19 cellular contexts compared by ENCODE assay signal in the genomic region with DNA sequence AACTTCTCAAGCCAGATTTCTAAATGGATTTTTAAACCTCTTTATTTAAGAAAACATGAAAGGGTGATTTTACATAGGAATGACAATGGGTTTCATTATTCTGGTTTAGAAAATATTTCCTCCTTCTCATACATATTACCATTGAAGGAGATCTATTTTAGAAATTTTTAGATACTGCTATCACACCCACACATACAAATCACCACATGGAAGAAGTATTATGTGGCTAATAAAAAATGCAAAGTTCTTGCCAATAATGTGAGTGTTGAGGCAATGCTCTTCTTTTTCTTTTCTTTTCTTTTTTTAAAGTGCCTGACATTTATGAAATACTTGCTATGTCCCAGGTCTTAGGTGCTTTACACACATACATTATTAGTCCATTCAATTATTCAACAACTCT. TPM values are rescaled to one million over a fixed set of nuclear protein-coding genes. Genes with fewer than 3 reads are reported as not detected.
DNase-seq lines count a peak whose midpoint lies in the region; ATAC-seq and TF ChIP-seq lines count a peak whose summit lies in the region.
"Had no signal": no experiment of that assay in that cellular context is flagged by ENCODE, and none has a peak within 500 bp of the region (broad histone marks: within the 10 kb centered on the region; RNA-seq: fewer than 3 reads in every experiment).

No MANE protein-coding gene starts in this region.

- no peaks in the 10 kb centered on the region for H4K20me1 ChIP-seq in GM23248 (ENCODE audit: insufficient read depth)

- ATAC-seq in memory B cell (ENCODE audit: low read depth), result no peak
- no peak for ATAC-seq in aorta (ENCODE audit: low FRiP score)
- no peak for ATAC-seq in HG03442 (IDR thresholded peaks at IDR 0.05; ENCODE audit: unreplicated experiment)
- ATAC-seq: PC-3 had no signal

- H3K9me3 ChIP-seq in GM23248 (ENCODE audit: low read depth), result no peaks in the 10 kb centered on the region
- H3K9me3 ChIP-seq in aorta (ENCODE audit: control insufficient read depth, low read length), result no peaks in the 10 kb centered on the region
- H3K9me3 ChIP-seq: HAP-1, SJCRH30 had no signal

- H3K9me3 Mint-ChIP-seq in memory B cell, result no peaks in the 10 kb centered on the region

- peaks cover 42% of the 10 kb centered on the region for H3K4me1 Mint-ChIP-seq in memory B cell

- peaks cover 36% of the 10 kb centered on the region for H3K36me3 Mint-ChIP-seq in memory B cell
- H3K36me3 Mint-ChIP-seq: CD14-positive monocyte had no signal

- peak overlapping the region; percentile 6 for H3K4me2 ChIP-seq in GM23248 (ENCODE audit: unreplicated experiment)

- no peak for TF ChIP-seq CTCF in AG09309 (IDR thresholded peaks at IDR 0.05; ENCODE audit: control insufficient read depth, insufficient read depth, low read depth, low read length, missing control alignments)
- no peak for TF ChIP-seq CTCF in astrocyte of the spinal cord (IDR thresholded peaks at IDR 0.05; ENCODE audit: low read depth, low read length)

- no peak overlapping the region for H2AFZ ChIP-seq in GM23248

- peak overlapping the region; percentile 90 for H3K27ac Mint-ChIP-seq in memory B cell
- H3K27ac Mint-ChIP-seq: CD14-positive monocyte had no signal

- no peaks in the 10 kb centered on the region for H3K27me3 ChIP-seq in GM23248 (replicated peaks; ENCODE audit: insufficient read depth)
- no peaks in the 10 kb centered on the region for H3K27me3 ChIP-seq in aorta (ENCODE audit: control insufficient read depth in 1 of 2, insufficient read depth in 2 of 2, low read length in 1 of 2)
- H3K27me3 ChIP-seq: SJCRH30 had no signal

- H3K4me3 Mint-ChIP-seq in memory B cell, result no peak overlapping the region
- H3K4me3 Mint-ChIP-seq: CD14-positive monocyte had no signal

- no peaks in the 10 kb centered on the region for H3K36me3 ChIP-seq in GM23248 (ENCODE audit: low read depth)
- H3K36me3 ChIP-seq in aorta (ENCODE audit: control insufficient read depth in 1 of 2, insufficient read depth in 2 of 2, low read length in 1 of 2), result no peaks in the 10 kb centered on the region
- H3K36me3 ChIP-seq: HAP-1, SJCRH30 had no signal

- no peaks in the 10 kb centered on the region for H3K9me2 ChIP-seq in GM23248 (ENCODE audit: insufficient read depth)

- H3K4me3 ChIP-seq in AG09309 (ENCODE audit: control insufficient read depth, low read depth, low read length) (no peak overlapping the region), GM23248 (no peak overlapping the region), astrocyte of the spinal cord (ENCODE audit: low read depth, low read length) (no peak overlapping the region), aorta (ENCODE audit: low read length in 2 of 2) (no peak overlapping the region)
- H3K4me3 ChIP-seq: HAP-1, SJCRH30 had no signal

- no peaks in the 10 kb centered on the region for H3K27me3 Mint-ChIP-seq in memory B cell

- H3F3A ChIP-seq in GM23248 (ENCODE audit: insufficient read depth), result 0 out of 2 replicates have a peak, but pooled peaks cover 3% of the 10 kb centered on the region

- intact Hi-C loops in aorta (cut with DNase I), result no loop called here

- in situ Hi-C loops in GM23248 (cut with MboI) (no loop called here), astrocyte of the spinal cord (cut with HindIII; ENCODE audit: low sequenced_read_pairs) (no loop called here)

- H3K27ac ChIP-seq in GM23248 (no peak overlapping the region), aorta (ENCODE audit: low read depth in 1 of 2, low read length in 2 of 2) (no peak overlapping the region)
- H3K27ac ChIP-seq: HL-60, SJCRH30 had no signal

- H3K9ac ChIP-seq in GM23248, result no peak overlapping the region

- H3K79me2 ChIP-seq in GM23248 (ENCODE audit: insufficient read depth), result no peaks in the 10 kb centered on the region

- DNase-seq in AG09309 (ENCODE audit: low read depth) (peak; percentile 8), GM23248 (peak; percentile 65), astrocyte of the spinal cord (ENCODE audit: low read depth, low spot score) (peak; percentile 12), memory B cell (ENCODE audit: low spot score in 2 of 2) (no peak), NCI-H748 (lab: John Stamatoyannopoulos, UW; ENCODE audit: unreplicated experiment) (no peak), DMS53 treated with DMSO at 0.1 percent for 48 hours (lab: John Stamatoyannopoulos, UW; ENCODE audit: unreplicated experiment) (no peak), aorta (no peak)
- DNase-seq: 8988T, COR-L47, NCI-H1436 treated with DMSO at 0.1 percent for 48 hours, NCI-H2081, NCI-H510A, NCI-H82, PC-3, SJCRH30 had no signal

- peaks cover 10% of the 10 kb centered on the region for H3K4me1 ChIP-seq in GM23248 (ENCODE audit: insufficient read depth)
- H3K4me1 ChIP-seq in aorta (ENCODE audit: control insufficient read depth in 1 of 2, insufficient read depth in 2 of 2, low read length in 2 of 2), result no peaks in the 10 kb centered on the region
- H3K4me1 ChIP-seq: HAP-1 had no signal

RNA-seq across cellular contexts. Expression of gene STAP1, which starts 6.8 kb away (rescaled TPM):
- total RNA-seq in GM23248 (2014; rRNA removed; shearing (Covaris generic)), result not detected in 2 replicates
- not detected in 2 replicates for polyA plus RNA-seq in GM23248 (2016; fragmentation: Nextera tagmentation; extraction: Ambion mirVana)
- under 1 TPM; 0.33 to 0.88 TPM for total RNA-seq in aorta
- polyA plus RNA-seq in aorta, result not detected
- total RNA-seq: PC-3 had no signal

RNA-seq across cellular contexts. Expression of gene CENPC, which starts 20.0 kb away (rescaled TPM):
- total RNA-seq in GM23248 (2014; rRNA removed; shearing (Covaris generic)), result 6.6 and 11.3 TPM in 2 replicates
- polyA plus RNA-seq in GM23248 (2016; fragmentation: Nextera tagmentation; extraction: Ambion mirVana), result 8.4 and 10.1 TPM in 2 replicates
- 10 to 100 TPM; 21.7 to 41.6 TPM for total RNA-seq in aorta
- 10 to 100 TPM in 1 of 2 donors, 1 to 10 TPM in 1; 3.0 to 10.3 TPM for polyA plus RNA-seq in aorta

Comparison
In these comparisons a context has a peak if more than half of its experiments do, and no peak if none do; other contexts are left out.
1. DNase-seq: peak in AG09309 (single experiment), GM23248 (single experiment) and astrocyte of the spinal cord (single experiment); none in memory B cell (0 of 2), NCI-H748 (single experiment), DMS53 treated with DMSO at 0.1 percent for 48 hours (single experiment) and aorta (0 of 2).